Comparison of ENCODE assay signal across 8 cellular contexts in genomic region chrX:154458954-154459829, GRCh38. TPM values are rescaled to one million over a fixed set of nuclear protein-coding genes. Genes with fewer than 3 reads are reported as not detected.
DNase-seq lines count a peak whose midpoint lies in the region; ATAC-seq, FAIRE-seq and TF ChIP-seq lines count a peak whose summit lies in the region.

No MANE protein-coding gene starts in this region.

- TF ChIP-seq POLR2A in GM12892 (IDR thresholded peaks at IDR 0.05; ENCODE audit: low read depth, low read length): no peak

- TF ChIP-seq CTCF in ascending aorta (IDR thresholded peaks at IDR 0.05): no peak
- no peak for TF ChIP-seq CTCF in smooth muscle cell (IDR thresholded peaks at IDR 0.05; ENCODE audit: borderline replicate concordance, insufficient read depth, poor library complexity, severe bottlenecking)

- WGBS in smooth muscle cell (ENCODE audit: low lambda C conversion rate): 59% methylated on average over 16 of the region's 16 CpGs

- H3K9ac ChIP-seq in iPS-15b (ENCODE audit: low read depth, low read length): no peak overlapping the region
- peak overlapping the region; percentile 60 for H3K9ac ChIP-seq in smooth muscle cell (ENCODE audit: low read depth)

- no peak overlapping the region for H2AFZ ChIP-seq in smooth muscle cell (ENCODE audit: low read depth)

- H3K4me3 ChIP-seq in ascending aorta (peak overlapping the region; percentile 60 to 89), iPS-15b (ENCODE audit: low read depth, low read length) (peak overlapping the region; percentile 46), smooth muscle cell (peak overlapping the region; percentile 64)

- no peak for ATAC-seq in GM18858 (IDR thresholded peaks at IDR 0.05; ENCODE audit: unreplicated experiment)

- no peak for FAIRE-seq in GM12892 (lab: Jason Lieb, UNC)

- H3K27me3 ChIP-seq in ascending aorta (no peaks in the 10 kb centered on the region), iPS-15b (ENCODE audit: control insufficient read depth, insufficient read depth, low read length) (peaks cover 2% of the 10 kb centered on the region), smooth muscle cell (ENCODE audit: low read depth) (no peaks in the 10 kb centered on the region)

- H3K9me3 ChIP-seq in ascending aorta: no peaks in the 10 kb centered on the region
- no peaks in the 10 kb centered on the region for H3K9me3 ChIP-seq in iPS-15b (ENCODE audit: control insufficient read depth, insufficient read depth, low read length)
- H3K9me3 ChIP-seq in smooth muscle cell (replicated peaks; ENCODE audit: low read depth): no peaks in the 10 kb centered on the region

- H3K27ac ChIP-seq in ascending aorta (peak overlapping the region; percentile 53 to 82), smooth muscle cell (ENCODE audit: low read depth) (no peak overlapping the region)

- H3K4me1 ChIP-seq in ascending aorta (no peaks in the 10 kb centered on the region), iPS-15b (ENCODE audit: control insufficient read depth, insufficient read depth, low read length) (no peaks in the 10 kb centered on the region), smooth muscle cell (ENCODE audit: low read depth) (peaks cover 6% of the 10 kb centered on the region)

- H4K20me1 ChIP-seq in smooth muscle cell (ENCODE audit: low read depth): peaks cover 47% of the 10 kb centered on the region

- H3K4me2 ChIP-seq in smooth muscle cell: peak overlapping the region; percentile 88

- DNase-seq in EH (ENCODE audit: low read depth) (peak; percentile 55), NCI-H1092 (lab: John Stamatoyannopoulos, UW) (peak; percentile 32), ascending aorta (ENCODE audit: low spot score in 2 of 2) (no peak), smooth muscle cell (lab: John Stamatoyannopoulos, UW; ENCODE audit: unreplicated experiment) (no peak), GM12892 (ENCODE audit: insufficient read length) (no peak)
- no peak for DNase-seq in activated CD4-positive, alpha-beta T cell treated with anti-CD3 and anti-CD28 coated beads for 1 hour

- H3K36me3 ChIP-seq in ascending aorta: peaks cover 6 to 9% of the 10 kb centered on the region in 2 donors
- peaks cover 21% of the 10 kb centered on the region for H3K36me3 ChIP-seq in iPS-15b (ENCODE audit: control insufficient read depth, insufficient read depth, low read length)
- H3K36me3 ChIP-seq in smooth muscle cell (ENCODE audit: low read depth): no peaks in the 10 kb centered on the region

- peaks cover 37% of the 10 kb centered on the region for H3K79me2 ChIP-seq in smooth muscle cell (ENCODE audit: low read depth)

- no peaks in the 10 kb centered on the region for H3F3A ChIP-seq in smooth muscle cell (ENCODE audit: low read depth)

- intact Hi-C loops in ascending aorta (cut with DNase I): no loop called here

RNA-seq across cellular contexts. Expression of gene PLXNA3, which starts 1.1 kb away (rescaled TPM):
- total RNA-seq in ascending aorta (10.0 TPM), smooth muscle cell (15.1 and 33.6 TPM in 2 replicates)
- polyA plus RNA-seq in smooth muscle cell: 38.2 and 60.2 TPM in 2 replicates
- 25.0 TPM for polyA plus RNA-seq in GM12892 (2012; ENCODE audit: missing spikeins)

RNA-seq across cellular contexts. Expression of gene FAM50A, which starts 15.3 kb away (rescaled TPM):
- 52.4 TPM for total RNA-seq in ascending aorta
- total RNA-seq in smooth muscle cell: 46.0 and 50.1 TPM in 2 replicates
- 183 and 216 TPM in 2 replicates for polyA plus RNA-seq in smooth muscle cell
- 64.6 TPM for polyA plus RNA-seq in GM12892 (2012; ENCODE audit: missing spikeins)

RNA-seq across cellular contexts. Expression of gene LAGE3, which starts 19.9 kb away (rescaled TPM):
- 52.0 TPM for total RNA-seq in ascending aorta
- total RNA-seq in smooth muscle cell: 33.8 and 39.7 TPM in 2 replicates
- polyA plus RNA-seq in smooth muscle cell: 52.7 and 66.1 TPM in 2 replicates
- polyA plus RNA-seq in GM12892 (2012; ENCODE audit: missing spikeins): 20.1 TPM

RNA-seq across cellular contexts. Expression of gene GDI1, which starts 22.2 kb away (rescaled TPM):
- total RNA-seq in ascending aorta (67.4 TPM), smooth muscle cell (92.2 and 98.8 TPM in 2 replicates)
- 143 and 160 TPM in 2 replicates for polyA plus RNA-seq in smooth muscle cell
- polyA plus RNA-seq in GM12892 (2012; ENCODE audit: missing spikeins): 68.5 TPM

RNA-seq across cellular contexts. Expression of gene UBL4A, which starts 27.2 kb away (rescaled TPM):
- total RNA-seq in ascending aorta: 127 TPM
- total RNA-seq in smooth muscle cell: 28.7 and 42.1 TPM in 2 replicates
- polyA plus RNA-seq in smooth muscle cell: 46.9 and 50.8 TPM in 2 replicates
- 20.3 TPM for polyA plus RNA-seq in GM12892 (2012; ENCODE audit: missing spikeins)

Comparison
In these comparisons a context has a peak if more than half of its experiments do, and no peak if none do; other contexts are left out.
1. DNase-seq: peak in EH (single experiment) and NCI-H1092 (single experiment); none in ascending aorta (0 of 2), smooth muscle cell (single experiment), GM12892 (single experiment) and activated CD4-positive, alpha-beta T cell treated with anti-CD3 and anti-CD28 coated beads for 1 hour (single experiment).
2. Peak in every context shown above with its lines, with median percentiles within 50 percentile points of each other: H3K4me3 ChIP-seq.